In the genomic region with DNA sequence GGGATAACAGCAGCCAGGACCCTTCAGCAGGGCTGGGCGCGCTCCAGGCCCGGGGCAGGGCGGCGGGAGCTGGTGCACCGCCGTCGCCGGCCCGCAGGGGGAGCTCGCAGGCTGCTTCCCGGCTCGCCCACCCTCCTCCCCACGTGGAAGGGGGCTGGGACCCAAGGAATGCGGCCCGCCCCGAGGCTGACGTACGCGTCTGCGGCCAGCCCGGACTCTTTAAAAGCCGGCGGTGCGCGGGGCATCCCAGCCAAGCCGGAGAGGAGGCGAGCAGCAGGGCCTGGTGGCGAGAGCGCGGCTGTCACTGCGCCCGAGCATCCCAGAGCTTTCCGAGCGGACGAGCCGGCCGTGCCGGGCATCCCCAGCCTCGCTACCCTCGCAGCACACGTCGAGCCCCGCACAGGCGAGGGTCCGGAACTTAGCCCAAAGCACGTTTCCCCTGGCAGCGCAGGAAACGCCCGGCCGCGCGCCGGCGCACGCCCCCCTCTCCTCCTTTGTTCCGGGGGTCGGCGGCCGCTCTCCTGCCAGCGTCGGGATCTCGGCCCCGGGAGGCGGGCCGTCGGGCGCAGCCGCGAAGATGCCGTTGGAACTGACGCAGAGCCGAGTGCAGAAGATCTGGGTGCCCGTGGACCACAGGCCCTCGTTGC, we compare ENCODE assay signal across 8 cellular contexts. TPM values are rescaled to one million over a fixed set of nuclear protein-coding genes. Genes with fewer than 3 reads are reported as not detected.
A peak's percentile ranks its signal among the peaks of the same experiment; 100 is the strongest.
DNase-seq lines count a peak whose midpoint lies in the region; ATAC-seq and TF ChIP-seq lines count a peak whose summit lies in the region.

Gene PFKFB3 (plus strand): TSS at position 249 of the 647 bp plus-strand sequence. CDS start 329 bp downstream, at position 578.

- peaks cover 26% of the 10 kb centered on the region for H3K4me1 Mint-ChIP-seq in CD8-positive, alpha-beta T cell (ENCODE audit: low read depth)

- no peaks in the 10 kb centered on the region for H4K20me1 ChIP-seq in OCI-LY1 (ENCODE audit: insufficient read depth, low read length)

- H3K9ac ChIP-seq in OCI-LY1 (ENCODE audit: low read length) = peak within 1 kb of the TSS; percentile 93
- H3K9ac ChIP-seq in mucosa of rectum (ENCODE audit: low read depth in 1 of 2, low read length in 2 of 2) = peak within 1 kb of the TSS; percentile 63 to 70

- CTCF ChIA-PET in CD8-positive, alpha-beta T cell (lab: Charles Lee) = interaction anchor here (0.7 to 5.3 kb wide), 57 partner anchors 9 to 476 kb away, joined by 3 to 144 read pairs (median 4); no protein-coding TSS in a partner anchor

- POLR2A ChIA-PET in CD8-positive, alpha-beta T cell (lab: Charles Lee) = interaction anchor here (0.7 to 3.1 kb wide), 18 partner anchors 29 to 376 kb away, joined by 3 to 49 read pairs (median 7); no protein-coding TSS in a partner anchor

- H3K4me3 ChIP-seq in CD8-positive, alpha-beta T cell (ENCODE audit: low read depth, low read length) = peak within 1 kb of the TSS; percentile 54
- H3K4me3 ChIP-seq in OCI-LY1 (ENCODE audit: low read depth, low read length, poor library complexity, severe bottlenecking) (peak within 1 kb of the TSS; percentile 93), mucosa of rectum (ENCODE audit: low read length in 2 of 2) (peak within 1 kb of the TSS; percentile 78 to 83)

- no peaks in the 10 kb centered on the region for H3K27me3 ChIP-seq in CD8-positive, alpha-beta T cell (ENCODE audit: insufficient read depth, low read length)
- H3K27me3 ChIP-seq in OCI-LY1 (ENCODE audit: insufficient read depth, low read length) (no peaks in the 10 kb centered on the region), mucosa of rectum (ENCODE audit: control insufficient read depth in 2 of 2, insufficient read depth in 2 of 2, low read length in 2 of 2) (peaks cover 0 to 3% of the 10 kb centered on the region in 2 donors)

- H3K27ac ChIP-seq in CD8-positive, alpha-beta T cell (ENCODE audit: low read depth, low read length) = peak within 1 kb of the TSS; percentile 68
- peak within 1 kb of the TSS; percentile 77 for H3K27ac ChIP-seq in OCI-LY1 (ENCODE audit: low read depth, low read length, poor library complexity, severe bottlenecking)
- H3K27ac ChIP-seq in mucosa of rectum (ENCODE audit: low read depth in 2 of 2, low read length in 2 of 2) = peak within 1 kb of the TSS; percentile 79 to 83

- peak; percentile 76 to 96 (median 91) for DNase-seq in CD8-positive, alpha-beta T cell
- DNase-seq in activated T-cell treated with anti-CD3 and anti-CD28 coated beads for 48 hours (ENCODE audit: low read depth) (peak; percentile 97), erythroblast (lab: John Stamatoyannopoulos, UW) (peak; percentile 84 to 88)
- peak; percentile 98 for DNase-seq in stimulated activated CD8-positive, alpha-beta memory T cell treated with anti-CD3 and anti-CD28 coated beads, Interleukin-4, amount 100 ng/mL, for 48 hours

- H3K27ac Mint-ChIP-seq in CD8-positive, alpha-beta T cell = peak within 1 kb of the TSS; percentile 94

- no peak within 1 kb of the TSS for H2AFZ ChIP-seq in OCI-LY1 (ENCODE audit: low read length)

- peak; percentile 68 for TF ChIP-seq POLR2A in erythroblast (IDR thresholded peaks at IDR 0.05; ENCODE audit: low read length)

- no peaks in the 10 kb centered on the region for H3K9me2 ChIP-seq in OCI-LY1 (ENCODE audit: low read depth, low read length)

- no peaks in the 10 kb centered on the region for H3K9me3 Mint-ChIP-seq in CD8-positive, alpha-beta T cell

- no peaks in the 10 kb centered on the region for H3F3A ChIP-seq in OCI-LY1 (ENCODE audit: insufficient read depth, low read length)

- peak within 1 kb of the TSS; percentile 98 for H3K4me2 ChIP-seq in OCI-LY1 (ENCODE audit: low read length)

- H3K36me3 Mint-ChIP-seq in CD8-positive, alpha-beta T cell = peaks cover 3% of the 10 kb centered on the region

- H3K79me2 ChIP-seq in OCI-LY1 (ENCODE audit: insufficient read depth, low read length) = peaks cover 30% of the 10 kb centered on the region

- H3K9me3 ChIP-seq in CD8-positive, alpha-beta T cell (ENCODE audit: low read length) = no peaks in the 10 kb centered on the region
- H3K9me3 ChIP-seq in OCI-LY1 (ENCODE audit: low read length) = no peaks in the 10 kb centered on the region
- H3K9me3 ChIP-seq in mucosa of rectum (ENCODE audit: control insufficient read depth in 2 of 2, low read length in 2 of 2) = no peaks in the 10 kb centered on the region

- no peaks in the 10 kb centered on the region for H3K27me3 Mint-ChIP-seq in CD8-positive, alpha-beta T cell (ENCODE audit: low read depth)

- peak within 1 kb of the TSS; percentile 99 for H3K4me3 Mint-ChIP-seq in CD8-positive, alpha-beta T cell

- H3K36me3 ChIP-seq in CD8-positive, alpha-beta T cell (ENCODE audit: insufficient read depth, low read length) = no peaks in the 10 kb centered on the region
- H3K36me3 ChIP-seq in OCI-LY1 (ENCODE audit: insufficient read depth, low read length) = peaks cover 17% of the 10 kb centered on the region
- H3K36me3 ChIP-seq in mucosa of rectum (ENCODE audit: control insufficient read depth in 2 of 2, insufficient read depth in 2 of 2, low read length in 2 of 2) = no peaks in the 10 kb centered on the region

- H3K4me1 ChIP-seq in CD8-positive, alpha-beta T cell (ENCODE audit: insufficient read depth, low read length) = peaks cover 18% of the 10 kb centered on the region
- peaks cover 57% of the 10 kb centered on the region for H3K4me1 ChIP-seq in OCI-LY1 (ENCODE audit: insufficient read depth, low read length, severe bottlenecking)
- peaks cover 27 to 30% of the 10 kb centered on the region in 2 donors for H3K4me1 ChIP-seq in mucosa of rectum (ENCODE audit: control insufficient read depth in 2 of 2, insufficient read depth in 2 of 2, low read length in 2 of 2)

- ATAC-seq in CD8-positive, alpha-beta T cell = peak; percentile 62
- ATAC-seq in GM19328 (IDR thresholded peaks at IDR 0.05; ENCODE audit: unreplicated experiment) = peak; percentile 59
- peak; percentile 58 for ATAC-seq in HG03469 (IDR thresholded peaks at IDR 0.05; ENCODE audit: unreplicated experiment)

- intact Hi-C loops in CD8-positive, alpha-beta T cell (cut with DNase I, micrococcal nuclease) = loop anchor here (1.0 to 10.0 kb wide), 12 partner anchors 30 to 472 kb away; partner anchors contain the start of genes RBM17 (in 2 of the 2) and IL15RA (in 1 of the 2)

- peak; percentile 94 for TF ChIP-seq CTCF in CD8-positive, alpha-beta T cell (IDR thresholded peaks at IDR 0.05)
- TF ChIP-seq CTCF in OCI-LY1 (IDR thresholded peaks at IDR 0.05; ENCODE audit: low read length) = peak; percentile 76

RNA-seq across cellular contexts. Expression of gene PFKFB3, which starts in this region (rescaled TPM):
- 100 to 1,000 TPM; 221 to 233 TPM for total RNA-seq in CD8-positive, alpha-beta T cell

Comparison
In these comparisons a context has a peak if more than half of its experiments do, and no peak if none do; other contexts are left out.
1. Peak in every context shown above with its lines: DNase-seq, ATAC-seq, H3K4me3 ChIP-seq and H3K27ac ChIP-seq.